13 cellular contexts compared by ENCODE assay signal in the genomic region with DNA sequence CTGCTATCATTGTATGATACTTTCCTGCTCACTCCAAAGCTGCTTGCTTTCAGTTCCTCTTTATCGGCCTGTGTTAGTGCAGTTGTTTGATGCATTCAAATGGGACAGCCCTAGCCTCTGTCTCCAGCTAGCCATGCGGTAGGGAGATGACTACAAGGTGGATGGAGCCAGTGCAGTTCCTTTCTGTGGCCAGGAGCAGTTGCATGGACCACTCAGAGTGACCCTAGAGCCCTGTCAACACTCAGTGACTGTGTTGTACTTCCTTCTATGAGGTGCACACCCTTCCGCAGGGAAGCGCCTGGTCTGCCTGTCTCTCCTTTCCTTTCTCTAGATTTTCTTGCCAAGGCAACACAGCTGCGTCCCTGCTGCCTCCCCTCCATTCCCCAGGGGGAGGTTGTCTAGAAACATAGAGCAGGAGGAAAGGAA. TPM values are rescaled to one million over a fixed set of nuclear protein-coding genes. Genes with fewer than 3 reads are reported as not detected.
DNase-seq lines count a peak whose midpoint lies in the region; ATAC-seq, FAIRE-seq and TF ChIP-seq lines count a peak whose summit lies in the region.
"Had no signal": no experiment of that assay in that cellular context is flagged by ENCODE, and none has a peak within 500 bp of the region (broad histone marks: within the 10 kb centered on the region; RNA-seq: fewer than 3 reads in every experiment).

No MANE protein-coding gene starts in this region.

- H3K36me3 Mint-ChIP-seq in glutamatergic neuron (ENCODE audit: unreplicated experiment): peaks cover 6% of the 10 kb centered on the region

- no peaks in the 10 kb centered on the region for H3K36me3 ChIP-seq in adrenal gland (replicated peaks in 1 of 2)
- H3K36me3 ChIP-seq in pancreas: no peaks in the 10 kb centered on the region
- H3K36me3 ChIP-seq: neutrophil had no signal

- no peak overlapping the region for H3K27ac ChIP-seq in foreskin keratinocyte
- H3K27ac ChIP-seq in adrenal gland: no peak overlapping the region
- no peak overlapping the region for H3K27ac ChIP-seq in pancreas
- H3K27ac ChIP-seq: neutrophil had no signal

- H3K9me3 ChIP-seq in adrenal gland (replicated peaks in 1 of 3) (no peaks in the 10 kb centered on the region), pancreas (no peaks in the 10 kb centered on the region)
- H3K9me3 ChIP-seq: neutrophil had no signal

- no peak overlapping the region for H3K27ac Mint-ChIP-seq in glutamatergic neuron (ENCODE audit: unreplicated experiment)
- H3K27ac Mint-ChIP-seq: T-helper 1 cell treated with Interleukin-12 subunit alpha and Interleukin-12 subunit beta and Interleukin-4 antibody, amounts not matched to agents 30 μg/mL and 1 μg/mL, for 36 hours had no signal

- no peaks in the 10 kb centered on the region for H3K4me1 ChIP-seq in foreskin keratinocyte
- H3K4me1 ChIP-seq in adrenal gland (replicated peaks in 1 of 2): peaks cover 0 to 6% of the 10 kb centered on the region in 2 donors
- peaks cover 0 to 5% (median 0%) of the 10 kb centered on the region in 3 donors for H3K4me1 ChIP-seq in pancreas

- TF ChIP-seq CTCF in glutamatergic neuron (IDR thresholded peaks at IDR 0.05; ENCODE audit: partially characterized antibody, unreplicated experiment): no peak
- TF ChIP-seq CTCF in foreskin keratinocyte (conservative IDR thresholded peaks at IDR 0.05): no peak
- TF ChIP-seq CTCF in adrenal gland (IDR thresholded peaks at IDR 0.05): no peak
- no peak for TF ChIP-seq CTCF in pancreas (IDR thresholded peaks at IDR 0.05)

- H3K27me3 Mint-ChIP-seq in glutamatergic neuron (ENCODE audit: unreplicated experiment): peaks cover 2% of the 10 kb centered on the region

- intact Hi-C loops in adrenal gland (cut with DNase I): no loop called here
- intact Hi-C loops in pancreas (cut with DNase I): no loop called here

- peaks cover 4% of the 10 kb centered on the region for H3K27me3 ChIP-seq in foreskin keratinocyte
- no peaks in the 10 kb centered on the region for H3K27me3 ChIP-seq in adrenal gland
- no peaks in the 10 kb centered on the region for H3K27me3 ChIP-seq in pancreas
- H3K27me3 ChIP-seq: neutrophil had no signal

- WGBS in adrenal gland, 4 donors: 59 to 68% (median 67%) methylated on average over 5 of the region's 5 CpGs
- WGBS in pancreas, 2 donors: 79 to 81% methylated on average over 5 of the region's 5 CpGs

- FAIRE-seq in pancreas (lab: Jason Lieb, UNC): no peak
- FAIRE-seq: frontal cortex had no signal

- H3K4me1 Mint-ChIP-seq in glutamatergic neuron (ENCODE audit: low read depth, unreplicated experiment): peaks cover 6% of the 10 kb centered on the region

- ATAC-seq in GM18520 (IDR thresholded peaks at IDR 0.05; ENCODE audit: unreplicated experiment): peak; percentile 86
- ATAC-seq in GM21528 (IDR thresholded peaks at IDR 0.05; ENCODE audit: low FRiP score, unreplicated experiment): peak; percentile 99
- ATAC-seq in HG03342 (IDR thresholded peaks at IDR 0.05; ENCODE audit: unreplicated experiment): peak; percentile 99
- ATAC-seq in foreskin keratinocyte: no peak
- ATAC-seq in pancreas: no peak

- no peak overlapping the region for H3K4me3 Mint-ChIP-seq in glutamatergic neuron (ENCODE audit: unreplicated experiment)
- H3K4me3 Mint-ChIP-seq: T-helper 1 cell treated with Interleukin-12 subunit alpha and Interleukin-12 subunit beta and Interleukin-4 antibody, amounts not matched to agents 30 μg/mL and 1 μg/mL, for 36 hours had no signal

- TF ChIP-seq POLR2A in adrenal gland (IDR thresholded peaks at IDR 0.05): no peak

- peak; percentile 40 for DNase-seq in glutamatergic neuron
- no peak for DNase-seq in foreskin keratinocyte
- no peak for DNase-seq in adrenal gland
- DNase-seq in HCEC 1CT: no peak
- no peak for DNase-seq in pancreas
- DNase-seq: amniotic stem cell had no signal

- H3K9me3 Mint-ChIP-seq in glutamatergic neuron (ENCODE audit: unreplicated experiment): peaks cover 1% of the 10 kb centered on the region
- H3K9me3 Mint-ChIP-seq: T-helper 1 cell treated with Interleukin-12 subunit alpha and Interleukin-12 subunit beta and Interleukin-4 antibody, amounts not matched to agents 30 μg/mL and 1 μg/mL, for 36 hours had no signal

- H3K4me3 ChIP-seq in adrenal gland: no peak overlapping the region
- H3K4me3 ChIP-seq in pancreas: no peak overlapping the region

RNA-seq across cellular contexts. Expression of a gene that starts 33.8 kb away (rescaled TPM):
- 5.5 TPM for total RNA-seq in glutamatergic neuron (ENCODE audit: unreplicated experiment)
- 5.1 and 12.0 TPM in 2 replicates for total RNA-seq in foreskin keratinocyte
- 3.5 and 6.8 TPM in 2 replicates for polyA plus RNA-seq in foreskin keratinocyte
- total RNA-seq in adrenal gland: 1 to 10 TPM in 6 of 8 donors, under 1 TPM in 2; 0.50 to 4.3 (median 1.6) TPM
- 1 to 10 TPM in 2 of 3 donors, under 1 TPM in 1; 0.88 to 3.3 (median 1.8) TPM for polyA plus RNA-seq in adrenal gland
- total RNA-seq in pancreas: 10 to 100 TPM in 1 of 6 donors, 1 to 10 TPM in 5; 3.3 to 10.2 (median 6.1) TPM
- polyA plus RNA-seq in pancreas: 10 to 100 TPM in 1 of 2 donors, 1 to 10 TPM in 1; 4.4 to 16.4 TPM
- total RNA-seq: G401 had no signal

Comparison
In these comparisons a context has a peak if more than half of its experiments do, and no peak if none do; other contexts are left out.
1. ATAC-seq: peak in GM18520 (single experiment), GM21528 (single experiment) and HG03342 (single experiment); none in foreskin keratinocyte (single experiment) and pancreas (0 of 4).